In genomic region chr9:37801287-37801850, GRCh38 we compare ENCODE assay signal across 8 cellular contexts. TPM values are rescaled to one million over a fixed set of nuclear protein-coding genes. Genes with fewer than 3 reads are reported as not detected.
DNase-seq lines count a peak whose midpoint lies in the region; ATAC-seq and TF ChIP-seq lines count a peak whose summit lies in the region.

No MANE protein-coding gene starts in this region.

- peak overlapping the region; percentile 96 for H3K9ac ChIP-seq in SU-DHL-6 (ENCODE audit: low read length)

- 2 to 6% methylated on average over 4 to 16 of the region's 45 CpGs for WGBS in thyroid gland, 2 donors

- no peaks in the 10 kb centered on the region for H3K9me3 ChIP-seq in A673 (ENCODE audit: low read depth, low read length, poor library complexity, severe bottlenecking)
- no peaks in the 10 kb centered on the region for H3K9me3 ChIP-seq in SU-DHL-6 (ENCODE audit: insufficient read depth, low read length)
- H3K9me3 ChIP-seq in effector memory CD4-positive, alpha-beta T cell (ENCODE audit: control insufficient read depth, low read length) = no peaks in the 10 kb centered on the region
- H3K9me3 ChIP-seq in mononuclear cell (ENCODE audit: low read depth, low read length) = no peaks in the 10 kb centered on the region
- H3K9me3 ChIP-seq in thyroid gland = no peaks in the 10 kb centered on the region

- peaks cover 12% of the 10 kb centered on the region for H3K4me1 ChIP-seq in A673 (ENCODE audit: insufficient read depth, low read length, poor library complexity, severe bottlenecking)
- peaks cover 15% of the 10 kb centered on the region for H3K4me1 ChIP-seq in effector memory CD4-positive, alpha-beta T cell (ENCODE audit: control insufficient read depth, insufficient read depth, low read length, poor library complexity, severe bottlenecking)
- H3K4me1 ChIP-seq in mononuclear cell (ENCODE audit: insufficient read depth, low read length) = peaks cover 44% of the 10 kb centered on the region
- H3K4me1 ChIP-seq in thyroid gland = peaks cover 13 to 20% of the 10 kb centered on the region in 2 donors

- peaks cover 5% of the 10 kb centered on the region; the same call in 1 of the 2 replicates for H4K20me1 ChIP-seq in SU-DHL-6 (ENCODE audit: low read depth, low read length)

- no peaks in the 10 kb centered on the region for H3K36me3 ChIP-seq in A673 (ENCODE audit: insufficient read depth, low read length, poor library complexity, severe bottlenecking)
- no peaks in the 10 kb centered on the region for H3K36me3 ChIP-seq in SU-DHL-6 (ENCODE audit: low read length)
- H3K36me3 ChIP-seq in effector memory CD4-positive, alpha-beta T cell (ENCODE audit: control insufficient read depth, insufficient read depth, low read length) = no peaks in the 10 kb centered on the region
- no peaks in the 10 kb centered on the region for H3K36me3 ChIP-seq in thyroid gland

- H3K9me2 ChIP-seq in SU-DHL-6 (replicated peaks; ENCODE audit: insufficient read depth, low read length) = no peaks in the 10 kb centered on the region

- peak overlapping the region; percentile 87 for H3K4me2 ChIP-seq in SU-DHL-6 (ENCODE audit: low read depth, low read length, poor library complexity, severe bottlenecking)

- DNase-seq in A673 (ENCODE audit: low spot score) = peak; percentile 15
- DNase-seq in effector memory CD4-positive, alpha-beta T cell = no peak
- peak; percentile 20 to 50 for DNase-seq in thyroid gland
- DNase-seq in foreskin melanocyte = no peak

- H3K79me2 ChIP-seq in SU-DHL-6 (ENCODE audit: insufficient read depth, low read length) = peaks cover 55% of the 10 kb centered on the region

- TF ChIP-seq CTCF in A673 (conservative IDR thresholded peaks at IDR 0.05; ENCODE audit: low read depth, low read length) (no peak), SU-DHL-6 (IDR thresholded peaks at IDR 0.05; ENCODE audit: insufficient read depth, low read length, poor library complexity, severe bottlenecking) (no peak), thyroid gland (IDR thresholded peaks at IDR 0.05) (no peak)

- peaks cover 5% of the 10 kb centered on the region; the same call in 1 of the 2 replicates for H3F3A ChIP-seq in SU-DHL-6 (ENCODE audit: insufficient read depth)

- H3K4me3 ChIP-seq in A673 (ENCODE audit: low read depth, low read length, poor library complexity, severe bottlenecking) = peak overlapping the region; percentile 92
- peak overlapping the region; percentile 66 for H3K4me3 ChIP-seq in SU-DHL-6 (ENCODE audit: insufficient read depth, low read length, poor library complexity, severe bottlenecking)
- H3K4me3 ChIP-seq in effector memory CD4-positive, alpha-beta T cell (ENCODE audit: insufficient read depth, low read depth, low read length, poor library complexity, severe bottlenecking) = peak overlapping the region; percentile 92
- H3K4me3 ChIP-seq in mononuclear cell (ENCODE audit: low read length) = peak overlapping the region; percentile 87
- peak overlapping the region; percentile 76 to 98 (median 91) for H3K4me3 ChIP-seq in thyroid gland (replicated peaks in 1 of 3)

- ATAC-seq in GM18870 (IDR thresholded peaks at IDR 0.05; ENCODE audit: unreplicated experiment) (peak; percentile 11), HG03103 (IDR thresholded peaks at IDR 0.05; ENCODE audit: low read depth, unreplicated experiment) (peak; percentile 31)

- peak overlapping the region; percentile 72 for H2AFZ ChIP-seq in SU-DHL-6 (ENCODE audit: low read depth, low read length, severe bottlenecking)

- H3K27me3 ChIP-seq in A673 (replicated peaks; ENCODE audit: insufficient read depth, low read depth, low read length, poor library complexity) (no peaks in the 10 kb centered on the region), SU-DHL-6 (ENCODE audit: low read length) (no peaks in the 10 kb centered on the region), mononuclear cell (ENCODE audit: insufficient read depth, low read length) (no peaks in the 10 kb centered on the region), thyroid gland (no peaks in the 10 kb centered on the region)
- no peaks in the 10 kb centered on the region for H3K27me3 ChIP-seq in effector memory CD4-positive, alpha-beta T cell (replicated peaks; ENCODE audit: control insufficient read depth, insufficient read depth, low read length, poor library complexity, severe bottlenecking)

- intact Hi-C loops in A673 (cut with micrococcal nuclease; ENCODE audit: unreplicated experiment) (no loop called here), thyroid gland (cut with DNase I) (no loop called here)

- CTCF ChIA-PET in A673 (lab: Charles Lee) = no interaction called here

- TF ChIP-seq POLR2A in thyroid gland (IDR thresholded peaks at IDR 0.05) = no peak

- no TSS peak for BruUV-seq in A673 (replicated peaks; lab: Mats Ljungman, UMichigan)

- POLR2A ChIA-PET in A673 (lab: Charles Lee; ENCODE audit: low non-redundant PET) = interaction anchor here (0.6 to 0.8 kb wide), 3 partner anchors 22 to 316 kb away, joined by 3 to 9 read pairs (median 4); no protein-coding TSS in a partner anchor

- H3K27ac ChIP-seq in A673 (ENCODE audit: low read depth, low read length, poor library complexity, severe bottlenecking) (peak overlapping the region; percentile 66), SU-DHL-6 (ENCODE audit: low read depth, low read length) (peak overlapping the region; percentile 79), thyroid gland (peak overlapping the region in 2 of 3 donors; percentile 79 to 90)
- H3K27ac ChIP-seq in effector memory CD4-positive, alpha-beta T cell (ENCODE audit: insufficient read depth, low read length, poor library complexity, severe bottlenecking) = peak overlapping the region; percentile 67

RNA-seq across cellular contexts. Expression of gene DCAF10, which starts 0.8 kb away (rescaled TPM):
- total RNA-seq in A673 (2021) (24.0 and 29.9 TPM in 2 replicates), mononuclear cell (8.8 TPM), thyroid gland (10 to 100 TPM; 25.1 to 56.5 (median 41.1) TPM)

RNA-seq across cellular contexts. Expression of gene EXOSC3, which starts 16.5 kb away (rescaled TPM):
- 71.9 and 89.6 TPM in 2 replicates for total RNA-seq in A673 (2021)
- 81.1 TPM for total RNA-seq in mononuclear cell
- total RNA-seq in thyroid gland = 10 to 100 TPM; 39.9 to 53.1 (median 46.6) TPM

RNA-seq across cellular contexts. Expression of gene TRMT10B, which starts 47.8 kb away (rescaled TPM):
- total RNA-seq in A673 (2021) (7.8 and 8.0 TPM in 2 replicates), mononuclear cell (3.0 TPM), thyroid gland (10 to 100 TPM in 1 of 4 donors, 1 to 10 TPM in 3; 3.5 to 11.3 (median 7.1) TPM)

Comparison
In these comparisons a context has a peak if more than half of its experiments do, and no peak if none do; other contexts are left out.
1. DNase-seq: peak in A673 (single experiment) and thyroid gland (2 of 2); none in effector memory CD4-positive, alpha-beta T cell (0 of 3) and foreskin melanocyte (single experiment).
2. Peak in every context shown above with its lines, with median percentiles within 50 percentile points of each other: H3K27ac ChIP-seq and H3K4me3 ChIP-seq.